ENCODE assay signal across 13 cellular contexts in the genomic region with DNA sequence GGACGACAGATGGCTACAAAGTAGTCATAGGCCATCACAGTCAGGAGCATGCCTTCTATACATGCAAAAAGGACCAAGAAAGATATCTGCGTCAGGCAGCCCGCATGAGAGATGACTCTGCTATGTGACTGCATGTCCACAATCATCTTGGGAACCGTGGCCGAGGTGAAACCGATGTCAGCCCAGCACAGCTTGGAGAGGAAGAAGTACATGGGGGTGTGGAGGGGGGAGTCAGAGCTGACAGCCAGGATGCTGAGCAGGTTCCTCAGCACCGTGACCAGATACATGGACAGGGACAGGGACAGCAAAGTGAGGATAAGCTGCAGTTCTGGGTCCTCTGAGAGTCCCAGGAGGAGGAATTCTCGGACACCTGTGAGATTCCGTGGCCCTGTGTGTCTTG. TPM values are rescaled to one million over a fixed set of nuclear protein-coding genes. Genes with fewer than 3 reads are reported as not detected.
"Had no signal": no experiment of that assay in that cellular context is flagged by ENCODE, and none has a peak within 500 bp of the region (broad histone marks: within the 10 kb centered on the region; RNA-seq: fewer than 3 reads in every experiment).

No MANE protein-coding gene starts in this region.

RNA-seq across cellular contexts. Expression of a gene that starts 48.6 kb away (rescaled TPM):
- total RNA-seq: activated B cell treated with CpG ODN at 0.5 μM for 24 hours; activated CD4-positive, alpha-beta memory T cell treated with anti-CD3 and anti-CD28 coated beads for 36 hours; activated CD4-positive, alpha-beta memory T cell treated with anti-CD3 and anti-CD28 coated beads, Interleukin-2, amount 10 ng/mL, durations not matched to agents 7 days and 5 days; activated CD4-positive, alpha-beta T cell treated with anti-CD3 and anti-CD28 coated beads for 36 hours; activated CD4-positive, alpha-beta T cell treated with anti-CD3 and anti-CD28 coated beads, Interleukin-2, amount 10 ng/mL, durations not matched to agents 24 days and 14 days; activated CD4-positive, alpha-beta T cell treated with anti-CD3 and anti-CD28 coated beads, Interleukin-2, amount 10 ng/mL, durations not matched to agents 7 days and 5 days; activated CD8-positive, alpha-beta memory T cell treated with anti-CD3 and anti-CD28 coated beads for 36 hours; activated CD8-positive, alpha-beta memory T cell treated with anti-CD3 and anti-CD28 coated beads, Interleukin-2, amount 10 ng/mL, durations not matched to agents 7 days and 5 days; activated CD8-positive, alpha-beta T cell treated with anti-CD3 and anti-CD28 coated beads for 36 hours; activated CD8-positive, alpha-beta T cell treated with anti-CD3 and anti-CD28 coated beads, Interleukin-2, amount 10 ng/mL, durations not matched to agents 7 days and 5 days; T-cell; T-helper 1 cell treated with Interleukin-12 subunit alpha and Interleukin-12 subunit beta and Interleukin-4 antibody, amounts not matched to agents 30 ng/mL and 1 ng/mL, for 36 hours; T-helper 2 cell treated with Interferon-gamma antibody and Interleukin-4, amounts not matched to agents 100 ng/mL and 5 ng/mL, for 36 hours had no signal
